Comparison of ENCODE assay signal across 1 cellular context in genomic region chr4:125369098-125369497, GRCh38.
TF ChIP-seq lines count a peak whose summit lies in the region.

No MANE protein-coding gene starts in this region.

TF ChIP-seq in WTC11, 78 proteins besides CTCF, POLR2A, EP300 and RAD21 (continued from another document):
- TF ChIP-seq ZNF425 (CRISPR knock-in tag; conservative IDR thresholded peaks at IDR 0.05) (no peak), ZNF423 (CRISPR knock-in tag; IDR thresholded peaks at IDR 0.05) (no peak), MLX (CRISPR knock-in tag; IDR thresholded peaks at IDR 0.05) (no peak), ZNF232 (CRISPR knock-in tag; IDR thresholded peaks at IDR 0.05) (no peak), E2F4 (CRISPR knock-in tag; IDR thresholded peaks at IDR 0.05; ENCODE audit: borderline replicate concordance, low read depth) (no peak), STAT6 (CRISPR knock-in tag; conservative IDR thresholded peaks at IDR 0.05; ENCODE audit: low read depth) (no peak), USF1 (CRISPR knock-in tag; IDR thresholded peaks at IDR 0.05) (no peak), ZNF416 (CRISPR knock-in tag; IDR thresholded peaks at IDR 0.05) (no peak), OVOL2 (CRISPR knock-in tag; IDR thresholded peaks at IDR 0.05; ENCODE audit: borderline replicate concordance) (no peak), ZNF396 (CRISPR knock-in tag; IDR thresholded peaks at IDR 0.05; ENCODE audit: borderline replicate concordance) (no peak), ZBTB21 (CRISPR knock-in tag; IDR thresholded peaks at IDR 0.05; ENCODE audit: borderline replicate concordance) (no peak), PRRX2 (CRISPR knock-in tag; IDR thresholded peaks at IDR 0.05) (no peak)
